Comparison of ENCODE assay signal across 18 cellular contexts in the genomic region with DNA sequence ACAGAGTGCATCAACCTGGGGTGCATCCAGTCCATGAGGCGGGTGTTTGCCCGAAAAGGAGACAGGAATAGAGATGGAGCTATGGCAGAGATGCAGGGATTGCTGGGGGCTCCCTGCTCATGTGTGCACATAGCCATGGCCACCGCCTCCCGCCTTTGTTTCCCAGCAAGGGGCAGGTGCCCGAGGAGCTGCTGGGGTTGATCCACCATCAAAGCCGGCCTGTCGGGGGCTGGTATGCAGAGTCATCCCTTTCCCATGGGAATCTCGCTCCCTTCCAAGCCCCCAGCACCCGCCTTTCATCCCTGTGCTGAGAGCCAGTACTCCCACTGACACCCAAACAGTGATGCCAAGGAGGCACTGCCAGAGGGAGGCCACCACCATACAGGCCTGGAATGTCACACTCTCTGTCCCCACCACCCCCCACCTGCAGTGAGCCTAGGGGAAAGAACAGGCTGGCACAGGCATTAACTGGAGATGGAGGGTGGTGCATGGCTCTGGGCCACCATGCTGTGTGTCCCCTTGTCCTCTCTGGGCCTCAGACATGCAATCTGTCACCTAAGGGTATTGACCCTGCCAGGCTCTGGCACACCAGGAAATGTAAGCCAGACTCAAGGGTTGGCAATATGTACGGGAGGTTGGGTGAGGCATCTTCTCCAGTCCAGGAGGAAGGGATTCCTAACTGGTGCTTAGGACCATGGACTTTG.
DNase-seq lines count a peak whose midpoint lies in the region; ATAC-seq, FAIRE-seq and TF ChIP-seq lines count a peak whose summit lies in the region.
"Had no signal": no experiment of that assay in that cellular context is flagged by ENCODE, and none has a peak within 500 bp of the region (broad histone marks: within the 10 kb centered on the region; RNA-seq: fewer than 3 reads in every experiment).

No MANE protein-coding gene starts in this region.

- TF ChIP-seq CTCF in HEK293 (tag by site-specific recombination; IDR thresholded peaks at IDR 0.05) (no peak), WERI-Rb-1 (IDR thresholded peaks at IDR 0.05; ENCODE audit: low read depth, low read length) (no peak), kidney (IDR thresholded peaks at IDR 0.05; ENCODE audit: borderline replicate concordance, extremely low read depth, insufficient read depth) (no peak), sigmoid colon (IDR thresholded peaks at IDR 0.05) (no peak)
- TF ChIP-seq CTCF in CD4-positive, alpha-beta T cell (IDR thresholded peaks at IDR 0.05) = no peak

- intact Hi-C loops in kidney (cut with DNase I) (no loop called here), sigmoid colon (cut with DNase I) (loop anchor here (2.0 kb wide), 1 partner anchor 19 kb away; no protein-coding TSS in a partner anchor)
- intact Hi-C loops in CD4-positive, alpha-beta T cell (cut with DNase I, micrococcal nuclease) = loop anchor here in 1 of 2 experiments (5.0 kb wide), 1 partner anchor 39 kb away; no protein-coding TSS in a partner anchor

- no peak overlapping the region for H3K4me3 ChIP-seq in HEK293 (ENCODE audit: low read depth, low read length)
- no peak overlapping the region for H3K4me3 ChIP-seq in WERI-Rb-1 (ENCODE audit: low read depth, low read length)
- H3K4me3 ChIP-seq in kidney (ENCODE audit: low read length in 2 of 2) = no peak overlapping the region
- no peak overlapping the region for H3K4me3 ChIP-seq in sigmoid colon
- H3K4me3 ChIP-seq: HAP-1, PC-9 had no signal

- no peak for ATAC-seq in CD4-positive, alpha-beta T cell (ENCODE audit: poor library complexity)

- FAIRE-seq in kidney (lab: Jason Lieb, UNC) = no peak
- FAIRE-seq: GM12891 had no signal

- no peak overlapping the region for H3K27ac Mint-ChIP-seq in CD4-positive, alpha-beta T cell

- CTCF ChIA-PET in HEK293 (lab: Yijun Ruan, JAX) = no interaction called here
- CTCF ChIA-PET in CD4-positive, alpha-beta T cell (lab: Charles Lee) = no interaction called here

- DNase-seq in WERI-Rb-1 (no peak), kidney (peak; percentile 68), sigmoid colon (no peak), Kasumi-1 (lab: John Stamatoyannopoulos, UW) (no peak), T1000 (lab: John Stamatoyannopoulos, UW) (no peak)
- DNase-seq in CD4-positive, alpha-beta T cell = no peak
- DNase-seq: ACHN; CD4-positive, alpha-beta memory T cell; DMS79; NCI-H1105; NCI-H187; NCI-H446 treated with DMSO at 0.1 percent for 48 hours; NCI-H774; Right ventricle myocardium superior had no signal

- POLR2A ChIA-PET in HEK293 (lab: Yijun Ruan, JAX) = interaction anchor here (1.1 kb wide), 1 partner anchor 13 kb away, joined by 3 read pairs; no protein-coding TSS in a partner anchor
- POLR2A ChIA-PET in CD4-positive, alpha-beta T cell (lab: Charles Lee) = no interaction called here

- WGBS in sigmoid colon, 2 donors = 90 to 97% methylated on average over 10 of the region's 10 CpGs

- no peaks in the 10 kb centered on the region; a peak in 1 of 3 replicates for H3K36me3 ChIP-seq in HEK293 (ENCODE audit: control insufficient read depth in 2 of 2, insufficient read depth in 1 of 2, low read length in 2 of 2)
- peaks cover 5% of the 10 kb centered on the region for H3K36me3 ChIP-seq in WERI-Rb-1
- H3K36me3 ChIP-seq in kidney (ENCODE audit: control insufficient read depth in 1 of 2, insufficient read depth in 2 of 2, low read length in 2 of 2) = no peaks in the 10 kb centered on the region
- no peaks in the 10 kb centered on the region for H3K36me3 ChIP-seq in sigmoid colon
- H3K36me3 ChIP-seq: HAP-1 had no signal

- H3K27me3 ChIP-seq in WERI-Rb-1 (ENCODE audit: insufficient read depth, low read depth, severe bottlenecking) = no peaks in the 10 kb centered on the region
- no peaks in the 10 kb centered on the region for H3K27me3 ChIP-seq in sigmoid colon
- H3K27me3 ChIP-seq in CD4-positive, alpha-beta T cell (ENCODE audit: control insufficient read depth, insufficient read depth, low read length) = no peaks in the 10 kb centered on the region

- peaks cover 9% of the 10 kb centered on the region for H3K4me1 ChIP-seq in HEK293 (ENCODE audit: control insufficient read depth, insufficient read depth, low read length)
- peaks cover 14 to 45% of the 10 kb centered on the region in 2 donors for H3K4me1 ChIP-seq in kidney (ENCODE audit: control insufficient read depth in 1 of 2, insufficient read depth in 1 of 2, low read depth in 1 of 2, low read length in 2 of 2)
- peaks cover 0 to 84% (median 71%) of the 10 kb centered on the region in 4 donors for H3K4me1 ChIP-seq in sigmoid colon

- no peak for TF ChIP-seq POLR2A in sigmoid colon (IDR thresholded peaks at IDR 0.05)

- H3K4me1 Mint-ChIP-seq in CD4-positive, alpha-beta T cell (ENCODE audit: low read depth) = peaks cover 3% of the 10 kb centered on the region

- peak overlapping the region in 1 of 2 donors; percentile 26 for H3K9ac ChIP-seq in kidney (ENCODE audit: low read length in 2 of 2)

- H3K27ac ChIP-seq in HEK293 (ENCODE audit: extremely low read depth, low read depth, low read length) (no peak overlapping the region), WERI-Rb-1 (peak overlapping the region; percentile 79), kidney (ENCODE audit: low read depth in 2 of 2, low read length in 2 of 2) (no peak overlapping the region), sigmoid colon (peak overlapping the region; percentile 80 to 93 (median 84))
- H3K27ac ChIP-seq in CD4-positive, alpha-beta T cell (ENCODE audit: low read depth, low read length) = no peak overlapping the region
- H3K27ac ChIP-seq: PC-9 had no signal

- H3K9me3 ChIP-seq in HEK293 (ENCODE audit: control insufficient read depth, insufficient read depth, low read depth, low read length) (no peaks in the 10 kb centered on the region), WERI-Rb-1 (ENCODE audit: severe bottlenecking) (no peaks in the 10 kb centered on the region), kidney (ENCODE audit: control insufficient read depth in 1 of 2, low read length in 2 of 2) (no peaks in the 10 kb centered on the region), sigmoid colon (no peaks in the 10 kb centered on the region)
- no peaks in the 10 kb centered on the region for H3K9me3 ChIP-seq in CD4-positive, alpha-beta T cell (ENCODE audit: control insufficient read depth, low read length)
- H3K9me3 ChIP-seq: HAP-1 had no signal

- no peaks in the 10 kb centered on the region for H3K27me3 Mint-ChIP-seq in CD4-positive, alpha-beta T cell
- H3K27me3 Mint-ChIP-seq: CD4-positive, alpha-beta memory T cell had no signal

- no peak overlapping the region for H3K4me3 Mint-ChIP-seq in CD4-positive, alpha-beta T cell
- H3K4me3 Mint-ChIP-seq: CD4-positive, alpha-beta memory T cell had no signal

- no peak for TF ChIP-seq EP300 in sigmoid colon (IDR thresholded peaks at IDR 0.05)

- H3K9me3 Mint-ChIP-seq in CD4-positive, alpha-beta T cell = no peaks in the 10 kb centered on the region
- H3K9me3 Mint-ChIP-seq: CD4-positive, alpha-beta memory T cell had no signal

- no peaks in the 10 kb centered on the region for H3K36me3 Mint-ChIP-seq in CD4-positive, alpha-beta T cell (ENCODE audit: low read depth)
- H3K36me3 Mint-ChIP-seq: CD4-positive, alpha-beta memory T cell had no signal

TF ChIP-seq in HEK293, 187 proteins besides CTCF, POLR2A, EP300 and RAD21 (continues in another document):
- no peak for TF ChIP-seq ZBTB17 (tag by site-specific recombination; IDR thresholded peaks at IDR 0.05)
- TF ChIP-seq, protein P1, sequence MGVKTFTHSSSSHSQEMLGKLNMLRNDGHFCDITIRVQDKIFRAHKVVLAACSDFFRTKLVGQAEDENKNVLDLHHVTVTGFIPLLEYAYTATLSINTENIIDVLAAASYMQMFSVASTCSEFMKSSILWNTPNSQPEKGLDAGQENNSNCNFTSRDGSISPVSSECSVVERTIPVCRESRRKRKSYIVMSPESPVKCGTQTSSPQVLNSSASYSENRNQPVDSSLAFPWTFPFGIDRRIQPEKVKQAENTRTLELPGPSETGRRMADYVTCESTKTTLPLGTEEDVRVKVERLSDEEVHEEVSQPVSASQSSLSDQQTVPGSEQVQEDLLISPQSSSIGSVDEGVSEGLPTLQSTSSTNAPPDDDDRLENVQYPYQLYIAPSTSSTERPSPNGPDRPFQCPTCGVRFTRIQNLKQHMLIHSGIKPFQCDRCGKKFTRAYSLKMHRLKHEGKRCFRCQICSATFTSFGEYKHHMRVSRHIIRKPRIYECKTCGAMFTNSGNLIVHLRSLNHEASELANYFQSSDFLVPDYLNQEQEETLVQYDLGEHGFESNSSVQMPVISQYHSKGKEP (tag by site-specific recombination; IDR thresholded peaks at IDR 0.05) = no peak
- TF ChIP-seq ZNF354C (tag by site-specific recombination; IDR thresholded peaks at IDR 0.05; ENCODE audit: borderline replicate concordance, low read depth) = no peak
- no peak for TF ChIP-seq ZNF701 (tag by site-specific recombination; IDR thresholded peaks at IDR 0.05)
- TF ChIP-seq, protein P2, sequence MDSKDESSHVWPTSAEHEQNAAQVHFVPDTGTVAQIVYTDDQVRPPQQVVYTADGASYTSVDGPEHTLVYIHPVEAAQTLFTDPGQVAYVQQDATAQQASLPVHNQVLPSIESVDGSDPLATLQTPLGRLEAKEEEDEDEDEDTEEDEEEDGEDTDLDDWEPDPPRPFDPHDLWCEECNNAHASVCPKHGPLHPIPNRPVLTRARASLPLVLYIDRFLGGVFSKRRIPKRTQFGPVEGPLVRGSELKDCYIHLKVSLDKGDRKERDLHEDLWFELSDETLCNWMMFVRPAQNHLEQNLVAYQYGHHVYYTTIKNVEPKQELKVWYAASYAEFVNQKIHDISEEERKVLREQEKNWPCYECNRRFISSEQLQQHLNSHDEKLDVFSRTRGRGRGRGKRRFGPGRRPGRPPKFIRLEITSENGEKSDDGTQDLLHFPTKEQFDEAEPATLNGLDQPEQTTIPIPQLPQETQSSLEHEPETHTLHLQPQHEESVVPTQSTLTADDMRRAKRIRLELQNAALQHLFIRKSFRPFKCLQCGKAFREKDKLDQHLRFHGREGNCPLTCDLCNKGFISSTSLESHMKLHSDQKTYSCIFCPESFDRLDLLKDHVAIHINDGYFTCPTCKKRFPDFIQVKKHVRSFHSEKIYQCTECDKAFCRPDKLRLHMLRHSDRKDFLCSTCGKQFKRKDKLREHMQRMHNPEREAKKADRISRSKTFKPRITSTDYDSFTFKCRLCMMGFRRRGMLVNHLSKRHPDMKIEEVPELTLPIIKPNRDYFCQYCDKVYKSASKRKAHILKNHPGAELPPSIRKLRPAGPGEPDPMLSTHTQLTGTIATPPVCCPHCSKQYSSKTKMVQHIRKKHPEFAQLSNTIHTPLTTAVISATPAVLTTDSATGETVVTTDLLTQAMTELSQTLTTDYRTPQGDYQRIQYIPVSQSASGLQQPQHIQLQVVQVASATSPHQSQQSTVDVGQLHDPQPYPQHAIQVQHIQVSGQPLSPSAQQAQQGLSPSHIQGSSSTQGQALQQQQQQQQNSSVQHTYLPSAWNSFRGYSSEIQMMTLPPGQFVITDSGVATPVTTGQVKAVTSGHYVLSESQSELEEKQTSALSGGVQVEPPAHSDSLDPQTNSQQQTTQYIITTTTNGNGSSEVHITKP (tag by site-specific recombination; IDR thresholded peaks at IDR 0.05) = no peak
- no peak for TF ChIP-seq ZNF670 (tag by site-specific recombination; IDR thresholded peaks at IDR 0.05; ENCODE audit: low read depth)
- TF ChIP-seq ZNF747 (tag by site-specific recombination; IDR thresholded peaks at IDR 0.05) = no peak
- TF ChIP-seq ZNF544 (tag by site-specific recombination; IDR thresholded peaks at IDR 0.05) = no peak
- peak; percentile 39 for TF ChIP-seq ZIC2 (tag by site-specific recombination; IDR thresholded peaks at IDR 0.05)

Comparison
In these comparisons a context has a peak if more than half of its experiments do, and no peak if none do; other contexts are left out.
1. H3K27ac ChIP-seq: peak in WERI-Rb-1 (single experiment) and sigmoid colon (4 of 4); none in HEK293 (single experiment), kidney (0 of 2) and CD4-positive, alpha-beta T cell (single experiment).